In the genomic region with DNA sequence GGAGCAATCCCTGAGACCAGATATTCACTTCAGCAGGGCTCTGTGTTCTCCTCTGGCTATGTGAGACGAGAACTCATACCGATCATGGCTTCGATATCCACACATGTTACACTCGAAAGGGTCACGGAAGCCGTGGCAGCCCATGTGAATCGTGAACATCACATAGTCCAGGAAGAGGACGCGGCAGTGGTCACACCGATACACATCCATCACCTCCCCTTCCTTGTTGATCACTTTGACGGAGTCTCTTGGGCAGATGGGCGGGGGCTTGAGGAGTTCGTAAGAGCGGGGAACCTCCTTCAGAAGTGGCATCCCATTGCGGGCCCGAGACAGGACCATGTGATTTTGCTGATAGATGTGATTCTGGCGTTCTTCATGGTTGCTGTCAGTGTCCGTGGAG, we compare ENCODE assay signal across 26 cellular contexts. TPM values are rescaled to one million over a fixed set of nuclear protein-coding genes. Genes with fewer than 3 reads are reported as not detected.
DNase-seq lines count a peak whose midpoint lies in the region; ATAC-seq and TF ChIP-seq lines count a peak whose summit lies in the region.
"Had no signal": no experiment of that assay in that cellular context is flagged by ENCODE, and none has a peak within 500 bp of the region (broad histone marks: within the 10 kb centered on the region; RNA-seq: fewer than 3 reads in every experiment).

No MANE protein-coding gene starts in this region.

- peak overlapping the region; percentile 90 for H3K27ac Mint-ChIP-seq in activated CD8-positive, alpha-beta T cell treated with anti-CD3 and anti-CD28 coated beads for 36 hours
- no peak overlapping the region for H3K27ac Mint-ChIP-seq in activated CD8-positive, alpha-beta T cell treated with anti-CD3 and anti-CD28 coated beads, Interleukin-2, amount 10 ng/mL, durations not matched to agents 7 days and 5 days
- H3K27ac Mint-ChIP-seq in CD8-positive, alpha-beta memory T cell, result peak overlapping the region in 7 of 8 donors; percentile 85 to 99 (median 97)
- peak overlapping the region; percentile 96 for H3K27ac Mint-ChIP-seq in activated B cell treated with CpG ODN at 0.5 μM for 24 hours
- peak overlapping the region; percentile 66 to 100 (median 95) for H3K27ac Mint-ChIP-seq in naive thymus-derived CD8-positive, alpha-beta T cell
- H3K27ac Mint-ChIP-seq: T-helper 2 cell treated with Interferon-gamma antibody and Interleukin-4, amounts not matched to agents 5 μg/mL and 100 μg/mL, for 36 hours; WTC11 had no signal

- H3K4me1 ChIP-seq in CD8-positive, alpha-beta memory T cell (ENCODE audit: insufficient read depth, low read length), result peaks cover 75% of the 10 kb centered on the region
- H3K4me1 ChIP-seq: BE2C, upper lobe of right lung had no signal

- no peak for DNase-seq in activated CD8-positive, alpha-beta T cell treated with anti-CD3 and anti-CD28 coated beads for 36 hours
- DNase-seq in activated CD8-positive, alpha-beta T cell treated with anti-CD3 and anti-CD28 coated beads, Interleukin-2, amount 10 ng/mL, durations not matched to agents 7 days and 5 days, result no peak
- no peak for DNase-seq in CD8-positive, alpha-beta memory T cell
- DNase-seq in activated B cell treated with CpG ODN at 0.5 μM for 24 hours, result no peak
- no peak for DNase-seq in naive thymus-derived CD8-positive, alpha-beta T cell
- DNase-seq in NCI-H146 (lab: John Stamatoyannopoulos, UW), result no peak
- no peak for DNase-seq in OCI-M2 (lab: John Stamatoyannopoulos, UW; ENCODE audit: unreplicated experiment)
- DNase-seq: activated effector memory CD4-positive, alpha-beta T cell treated with Interleukin-2 at 50 U/mL for 16 hours; BE2C; KBM-7; NCI-H1694 treated with DMSO at 0.1 percent for 48 hours; NCI-H69; ovary; stimulated activated CD4-positive, alpha-beta T cell treated with anti-CD3 and anti-CD28 coated beads, Interleukin-4, amount 100 ng/mL, for 4 hours; upper lobe of right lung had no signal

- POLR2A ChIA-PET in activated CD8-positive, alpha-beta T cell treated with anti-CD3 and anti-CD28 coated beads for 36 hours (lab: Charles Lee), result interaction anchor here (2.2 kb wide), 1 partner anchor 10 kb away, joined by 10 read pairs; no protein-coding TSS in a partner anchor
- POLR2A ChIA-PET in activated CD8-positive, alpha-beta T cell treated with anti-CD3 and anti-CD28 coated beads, Interleukin-2, amount 10 ng/mL, durations not matched to agents 7 days and 5 days (lab: Charles Lee), result interaction anchor here (1.6 kb wide), 1 partner anchor 11 kb away, joined by 6 read pairs; no protein-coding TSS in a partner anchor
- POLR2A ChIA-PET in CD8-positive, alpha-beta memory T cell (lab: Charles Lee), result interaction anchor here (2.0 kb wide), 1 partner anchor 16 kb away, joined by 9 read pairs; no protein-coding TSS in a partner anchor
- POLR2A ChIA-PET in activated B cell treated with CpG ODN at 0.5 μM for 24 hours (lab: Charles Lee), result interaction anchor here (2.0 to 4.5 kb wide), 2 partner anchors 10 kb away, joined by 10 to 38 read pairs; no protein-coding TSS in a partner anchor
- POLR2A ChIA-PET in naive thymus-derived CD8-positive, alpha-beta T cell (lab: Charles Lee), result interaction anchor here (1.0 to 2.4 kb wide), 4 partner anchors 10 to 78 kb away, joined by 3 to 18 read pairs (median 4); no protein-coding TSS in a partner anchor

- CTCF ChIA-PET in activated CD8-positive, alpha-beta T cell treated with anti-CD3 and anti-CD28 coated beads for 36 hours (lab: Charles Lee), result interaction anchor here (1.8 kb wide), 1 partner anchor 144 kb away, joined by 4 read pairs; no protein-coding TSS in a partner anchor
- CTCF ChIA-PET in activated CD8-positive, alpha-beta T cell treated with anti-CD3 and anti-CD28 coated beads, Interleukin-2, amount 10 ng/mL, durations not matched to agents 7 days and 5 days (lab: Charles Lee), result interaction anchor here (0.5 to 1.9 kb wide), 3 partner anchors 12 to 524 kb away, joined by 4 read pairs; no protein-coding TSS in a partner anchor
- CTCF ChIA-PET in CD8-positive, alpha-beta memory T cell (lab: Charles Lee), result interaction anchor here (0.7 kb wide), 1 partner anchor 35 kb away, joined by 3 read pairs; a partner anchor contains a TSS
- CTCF ChIA-PET in activated B cell treated with CpG ODN at 0.5 μM for 24 hours (lab: Charles Lee), result no interaction called here

- H3K4me1 Mint-ChIP-seq in activated CD8-positive, alpha-beta T cell treated with anti-CD3 and anti-CD28 coated beads for 36 hours (ENCODE audit: low read depth), result peaks cover 88% of the 10 kb centered on the region
- H3K4me1 Mint-ChIP-seq in activated CD8-positive, alpha-beta T cell treated with anti-CD3 and anti-CD28 coated beads, Interleukin-2, amount 10 ng/mL, durations not matched to agents 7 days and 5 days (ENCODE audit: low read depth), result peaks cover 69% of the 10 kb centered on the region
- peaks cover 79 to 92% (median 85%) of the 10 kb centered on the region in 3 donors for H3K4me1 Mint-ChIP-seq in CD8-positive, alpha-beta memory T cell
- H3K4me1 Mint-ChIP-seq in activated B cell treated with CpG ODN at 0.5 μM for 24 hours, result peaks cover 84% of the 10 kb centered on the region
- H3K4me1 Mint-ChIP-seq in naive thymus-derived CD8-positive, alpha-beta T cell, result peaks cover 35 to 92% (median 81%) of the 10 kb centered on the region in 4 donors
- H3K4me1 Mint-ChIP-seq: WTC11 had no signal

- no peaks in the 10 kb centered on the region for H3K9me3 ChIP-seq in CD8-positive, alpha-beta memory T cell (ENCODE audit: low read length)
- H3K9me3 ChIP-seq: HAP-1, ovary, upper lobe of right lung had no signal

- H3K4me3 Mint-ChIP-seq in activated CD8-positive, alpha-beta T cell treated with anti-CD3 and anti-CD28 coated beads for 36 hours, result no peak overlapping the region
- H3K4me3 Mint-ChIP-seq in activated CD8-positive, alpha-beta T cell treated with anti-CD3 and anti-CD28 coated beads, Interleukin-2, amount 10 ng/mL, durations not matched to agents 7 days and 5 days, result no peak overlapping the region
- H3K4me3 Mint-ChIP-seq in CD8-positive, alpha-beta memory T cell, result peak overlapping the region; percentile 19 to 98 (median 72)
- H3K4me3 Mint-ChIP-seq in activated B cell treated with CpG ODN at 0.5 μM for 24 hours, result no peak overlapping the region
- H3K4me3 Mint-ChIP-seq in naive thymus-derived CD8-positive, alpha-beta T cell, result peak overlapping the region in 3 of 10 donors; percentile 11 to 50 (median 16)
- H3K4me3 Mint-ChIP-seq: T-helper 2 cell treated with Interferon-gamma antibody and Interleukin-4, amounts not matched to agents 5 μg/mL and 100 μg/mL, for 36 hours; WTC11 had no signal

- intact Hi-C loops in activated CD8-positive, alpha-beta T cell treated with anti-CD3 and anti-CD28 coated beads for 36 hours (cut with micrococcal nuclease), result no loop called here
- intact Hi-C loops in activated B cell treated with CpG ODN at 0.5 μM for 24 hours (cut with micrococcal nuclease), result no loop called here

- H3K36me3 Mint-ChIP-seq in activated CD8-positive, alpha-beta T cell treated with anti-CD3 and anti-CD28 coated beads for 36 hours (ENCODE audit: low read depth), result peaks cover 79% of the 10 kb centered on the region
- peaks cover 65% of the 10 kb centered on the region for H3K36me3 Mint-ChIP-seq in activated CD8-positive, alpha-beta T cell treated with anti-CD3 and anti-CD28 coated beads, Interleukin-2, amount 10 ng/mL, durations not matched to agents 7 days and 5 days (ENCODE audit: low read depth)
- H3K36me3 Mint-ChIP-seq in CD8-positive, alpha-beta memory T cell, result peaks cover 22 to 83% (median 45%) of the 10 kb centered on the region in 3 donors
- H3K36me3 Mint-ChIP-seq in activated B cell treated with CpG ODN at 0.5 μM for 24 hours (ENCODE audit: low read depth), result peaks cover 91% of the 10 kb centered on the region
- peaks cover 22 to 74% (median 61%) of the 10 kb centered on the region in 3 donors for H3K36me3 Mint-ChIP-seq in naive thymus-derived CD8-positive, alpha-beta T cell
- H3K36me3 Mint-ChIP-seq: WTC11 had no signal

- no peaks in the 10 kb centered on the region for H3K9me3 Mint-ChIP-seq in activated CD8-positive, alpha-beta T cell treated with anti-CD3 and anti-CD28 coated beads for 36 hours
- H3K9me3 Mint-ChIP-seq in activated CD8-positive, alpha-beta T cell treated with anti-CD3 and anti-CD28 coated beads, Interleukin-2, amount 10 ng/mL, durations not matched to agents 7 days and 5 days (ENCODE audit: insufficient read depth), result no peaks in the 10 kb centered on the region
- H3K9me3 Mint-ChIP-seq in CD8-positive, alpha-beta memory T cell, result no peaks in the 10 kb centered on the region
- H3K9me3 Mint-ChIP-seq in activated B cell treated with CpG ODN at 0.5 μM for 24 hours, result no peaks in the 10 kb centered on the region
- H3K9me3 Mint-ChIP-seq in naive thymus-derived CD8-positive, alpha-beta T cell, result no peaks in the 10 kb centered on the region
- H3K9me3 Mint-ChIP-seq: T-helper 2 cell treated with Interferon-gamma antibody and Interleukin-4, amounts not matched to agents 5 μg/mL and 100 μg/mL, for 36 hours; WTC11 had no signal

- no peak overlapping the region for H3K27ac ChIP-seq in CD8-positive, alpha-beta memory T cell (ENCODE audit: low read depth, low read length)
- H3K27ac ChIP-seq: cardiac muscle cell, ovary, RWPE1, SK-N-MC, upper lobe of right lung had no signal

- H3K36me3 ChIP-seq in CD8-positive, alpha-beta memory T cell (ENCODE audit: insufficient read depth, low read length), result peaks cover 35% of the 10 kb centered on the region
- H3K36me3 ChIP-seq: BE2C, cardiac muscle cell, HAP-1, ovary, upper lobe of right lung had no signal

- H3K4me3 ChIP-seq in CD8-positive, alpha-beta memory T cell (ENCODE audit: low read length), result no peak overlapping the region
- H3K4me3 ChIP-seq: cardiac muscle cell, HAP-1, ovary, SK-N-MC, upper lobe of right lung had no signal

- H3K27me3 ChIP-seq in CD8-positive, alpha-beta memory T cell (ENCODE audit: insufficient read depth, low read length, poor library complexity, severe bottlenecking), result no peaks in the 10 kb centered on the region
- H3K27me3 ChIP-seq: cardiac muscle cell, ovary, upper lobe of right lung had no signal

- no peak for ATAC-seq in activated CD8-positive, alpha-beta T cell treated with anti-CD3 and anti-CD28 coated beads for 36 hours
- ATAC-seq in activated CD8-positive, alpha-beta T cell treated with anti-CD3 and anti-CD28 coated beads, Interleukin-2, amount 10 ng/mL, durations not matched to agents 7 days and 5 days, result no peak
- ATAC-seq in activated B cell treated with CpG ODN at 0.5 μM for 24 hours (ENCODE audit: low read depth), result no peak
- no peak for ATAC-seq in naive thymus-derived CD8-positive, alpha-beta T cell
- no peak for ATAC-seq in HG02870 (IDR thresholded peaks at IDR 0.05; ENCODE audit: unreplicated experiment)
- ATAC-seq: WTC11 had no signal

- no peak for TF ChIP-seq CTCF in activated CD8-positive, alpha-beta T cell treated with anti-CD3 and anti-CD28 coated beads for 36 hours (IDR thresholded peaks at IDR 0.05)
- TF ChIP-seq CTCF in activated B cell treated with CpG ODN at 0.5 μM for 24 hours (IDR thresholded peaks at IDR 0.05), result no peak

- no peaks in the 10 kb centered on the region for H3K27me3 Mint-ChIP-seq in activated CD8-positive, alpha-beta T cell treated with anti-CD3 and anti-CD28 coated beads for 36 hours
- H3K27me3 Mint-ChIP-seq in activated CD8-positive, alpha-beta T cell treated with anti-CD3 and anti-CD28 coated beads, Interleukin-2, amount 10 ng/mL, durations not matched to agents 7 days and 5 days (ENCODE audit: low read depth), result no peaks in the 10 kb centered on the region
- no peaks in the 10 kb centered on the region for H3K27me3 Mint-ChIP-seq in CD8-positive, alpha-beta memory T cell
- no peaks in the 10 kb centered on the region for H3K27me3 Mint-ChIP-seq in activated B cell treated with CpG ODN at 0.5 μM for 24 hours
- no peaks in the 10 kb centered on the region for H3K27me3 Mint-ChIP-seq in naive thymus-derived CD8-positive, alpha-beta T cell

RNA-seq across cellular contexts. Expression of a gene that starts 28.0 kb away (rescaled TPM):
- total RNA-seq in activated CD8-positive, alpha-beta T cell treated with anti-CD3 and anti-CD28 coated beads for 36 hours, result 1 to 10 TPM in 1 of 2 experiments, not detected in 1; 1.2 TPM
- under 1 TPM in 1 of 2 experiments, not detected in 1; 0.37 TPM for total RNA-seq in activated CD8-positive, alpha-beta T cell treated with anti-CD3 and anti-CD28 coated beads, Interleukin-2, amount 10 ng/mL, durations not matched to agents 7 days and 5 days
- not detected for total RNA-seq in CD8-positive, alpha-beta memory T cell
- polyA plus RNA-seq in CD8-positive, alpha-beta memory T cell, result not detected
- 0.44 TPM in 1 of 2 replicates, not detected in the other for total RNA-seq in activated B cell treated with CpG ODN at 0.5 μM for 24 hours
- not detected for total RNA-seq in naive thymus-derived CD8-positive, alpha-beta T cell
- not detected for polyA plus RNA-seq in naive thymus-derived CD8-positive, alpha-beta T cell
- total RNA-seq: activated CD8-positive, alpha-beta memory T cell treated with anti-CD3 and anti-CD28 coated beads for 36 hours; dermis microvascular lymphatic vessel endothelial cell; endothelial cell of umbilical vein; myocyte had no signal

RNA-seq across cellular contexts. Expression of a gene that starts 35.4 kb away (rescaled TPM):
- 10 to 100 TPM; 32.5 to 34.0 TPM for total RNA-seq in activated CD8-positive, alpha-beta T cell treated with anti-CD3 and anti-CD28 coated beads for 36 hours
- total RNA-seq in activated CD8-positive, alpha-beta T cell treated with anti-CD3 and anti-CD28 coated beads, Interleukin-2, amount 10 ng/mL, durations not matched to agents 7 days and 5 days, result 10 to 100 TPM; 44.0 to 44.6 TPM
- total RNA-seq in CD8-positive, alpha-beta memory T cell, result 10 to 100 TPM; 42.3 to 46.2 TPM
- 114 TPM for polyA plus RNA-seq in CD8-positive, alpha-beta memory T cell
- total RNA-seq in activated B cell treated with CpG ODN at 0.5 μM for 24 hours, result 42.2 and 45.7 TPM in 2 replicates
- total RNA-seq in naive thymus-derived CD8-positive, alpha-beta T cell, result 10 to 100 TPM; 28.9 to 33.2 TPM
- 10 to 100 TPM; 75.6 to 81.6 (median 76.7) TPM for polyA plus RNA-seq in naive thymus-derived CD8-positive, alpha-beta T cell

Comparison
In these comparisons a context has a peak if more than half of its experiments do, and no peak if none do; other contexts are left out.
1. H3K4me3 Mint-ChIP-seq: peak in CD8-positive, alpha-beta memory T cell (7 of 7); none in activated CD8-positive, alpha-beta T cell treated with anti-CD3 and anti-CD28 coated beads for 36 hours (single experiment), activated CD8-positive, alpha-beta T cell treated with anti-CD3 and anti-CD28 coated beads, Interleukin-2, amount 10 ng/mL, durations not matched to agents 7 days and 5 days (single experiment) and activated B cell treated with CpG ODN at 0.5 μM for 24 hours (single experiment).